Comparison of ENCODE assay signal across 8 cellular contexts in the genomic region with DNA sequence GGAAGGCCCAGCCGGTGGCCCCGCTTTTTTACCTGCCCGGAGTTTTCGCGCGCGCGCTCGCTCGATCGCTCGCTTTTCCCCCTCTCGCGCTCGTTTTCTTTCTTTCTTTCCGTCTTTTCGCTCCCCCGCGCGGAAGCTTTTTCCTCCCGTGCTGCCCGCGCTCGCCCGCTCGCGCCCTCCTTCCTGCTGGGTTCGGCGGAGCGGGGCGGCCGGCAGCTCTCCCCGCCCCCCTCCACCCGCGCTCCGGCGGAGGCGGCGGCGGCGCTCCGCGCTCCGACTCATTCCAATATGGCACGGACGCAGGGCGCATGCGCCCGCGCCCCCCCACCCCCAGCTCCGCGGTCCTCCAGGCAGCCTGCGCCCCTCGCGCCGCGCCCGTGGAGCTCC. TPM values are rescaled to one million over a fixed set of nuclear protein-coding genes. Genes with fewer than 3 reads are reported as not detected.
DNase-seq lines count a peak whose midpoint lies in the region; ATAC-seq and TF ChIP-seq lines count a peak whose summit lies in the region.

A gene with protein sequence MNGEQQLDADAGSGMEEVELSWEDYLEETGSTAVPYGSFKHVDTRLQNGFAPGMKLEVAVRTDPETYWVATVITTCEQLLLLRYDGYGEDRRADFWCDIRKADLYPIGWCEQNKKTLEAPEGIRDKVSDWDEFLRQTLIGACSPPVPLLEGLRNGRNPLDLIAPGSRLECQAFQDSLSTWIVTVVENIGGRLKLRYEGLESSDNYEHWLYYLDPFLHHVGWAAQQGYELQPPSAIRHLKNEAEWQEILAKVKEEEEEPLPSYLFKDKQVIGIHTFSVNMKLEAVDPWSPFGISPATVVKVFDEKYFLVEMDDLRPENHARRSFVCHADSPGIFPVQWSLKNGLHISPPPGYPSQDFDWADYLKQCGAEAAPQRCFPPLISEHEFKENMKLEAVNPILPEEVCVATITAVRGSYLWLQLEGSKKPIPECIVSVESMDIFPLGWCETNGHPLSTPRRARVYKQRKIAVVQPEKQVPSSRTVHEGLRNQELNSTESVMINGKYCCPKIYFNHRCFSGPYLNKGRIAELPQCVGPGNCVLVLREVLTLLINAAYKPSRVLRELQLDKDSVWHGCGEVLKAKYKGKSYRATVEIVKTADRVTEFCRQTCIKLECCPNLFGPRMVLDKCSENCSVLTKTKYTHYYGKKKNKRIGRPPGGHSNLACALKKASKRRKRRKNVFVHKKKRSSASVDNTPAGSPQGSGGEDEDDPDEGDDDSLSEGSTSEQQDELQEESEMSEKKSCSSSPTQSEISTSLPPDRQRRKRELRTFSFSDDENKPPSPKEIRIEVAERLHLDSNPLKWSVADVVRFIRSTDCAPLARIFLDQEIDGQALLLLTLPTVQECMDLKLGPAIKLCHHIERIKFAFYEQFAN (minus strand): TSS at position 290 of the 387 bp plus-strand sequence. CDS start 76,945 bp downstream, outside the sequence.

- peaks cover 8% of the 10 kb centered on the region for H3K36me3 Mint-ChIP-seq in endothelial cell (ENCODE audit: low read depth, unreplicated experiment)

- TF ChIP-seq CTCF in endothelial cell (IDR thresholded peaks at IDR 0.05; ENCODE audit: unreplicated experiment): no peak

- peak; percentile 26 for DNase-seq in NCI-H510A (lab: John Stamatoyannopoulos, UW)
- no peak for DNase-seq in NCI-H510A treated with DMSO at 0.1 percent for 48 hours (lab: John Stamatoyannopoulos, UW)
- DNase-seq in NCI-H2171 treated with DMSO at 0.1 percent for 48 hours (lab: John Stamatoyannopoulos, UW): peak; percentile 36
- DNase-seq in activated CD8-positive, alpha-beta memory T cell treated with anti-CD3 and anti-CD28 coated beads for 48 hours (ENCODE audit: low read depth in 2 of 3, low spot score in 2 of 3): peak; percentile 48 to 58 (median 49)
- DNase-seq in endothelial cell (ENCODE audit: low spot score): peak; percentile 64
- DNase-seq in midbrain (lab: John Stamatoyannopoulos, UW): peak; percentile 78
- peak; percentile 53 to 71 for DNase-seq in stimulated activated CD8-positive, alpha-beta memory T cell treated with anti-CD3 and anti-CD28 coated beads, Interleukin-15, amount 100 ng/mL, for 48 hours (ENCODE audit: low read depth in 2 of 2)

- H3K4me3 Mint-ChIP-seq in endothelial cell (ENCODE audit: unreplicated experiment): peak within 1 kb of the TSS; percentile 98

- H3K27me3 Mint-ChIP-seq in endothelial cell (ENCODE audit: unreplicated experiment): peaks cover 10% of the 10 kb centered on the region

- H3K4me1 Mint-ChIP-seq in endothelial cell (ENCODE audit: unreplicated experiment): peaks cover 10% of the 10 kb centered on the region

- peaks cover 3% of the 10 kb centered on the region for H3K9me3 Mint-ChIP-seq in endothelial cell (ENCODE audit: unreplicated experiment)

- ATAC-seq in HG02798 (IDR thresholded peaks at IDR 0.05; ENCODE audit: poor library complexity, unreplicated experiment): peak; percentile 68

- no peak within 1 kb of the TSS for H3K27ac Mint-ChIP-seq in endothelial cell (ENCODE audit: unreplicated experiment)

RNA-seq across cellular contexts. Expression of the gene that starts here (rescaled TPM):
- 5.8 TPM for total RNA-seq in endothelial cell (ENCODE audit: unreplicated experiment)
